2 cellular contexts compared by ENCODE assay signal in the genomic region with DNA sequence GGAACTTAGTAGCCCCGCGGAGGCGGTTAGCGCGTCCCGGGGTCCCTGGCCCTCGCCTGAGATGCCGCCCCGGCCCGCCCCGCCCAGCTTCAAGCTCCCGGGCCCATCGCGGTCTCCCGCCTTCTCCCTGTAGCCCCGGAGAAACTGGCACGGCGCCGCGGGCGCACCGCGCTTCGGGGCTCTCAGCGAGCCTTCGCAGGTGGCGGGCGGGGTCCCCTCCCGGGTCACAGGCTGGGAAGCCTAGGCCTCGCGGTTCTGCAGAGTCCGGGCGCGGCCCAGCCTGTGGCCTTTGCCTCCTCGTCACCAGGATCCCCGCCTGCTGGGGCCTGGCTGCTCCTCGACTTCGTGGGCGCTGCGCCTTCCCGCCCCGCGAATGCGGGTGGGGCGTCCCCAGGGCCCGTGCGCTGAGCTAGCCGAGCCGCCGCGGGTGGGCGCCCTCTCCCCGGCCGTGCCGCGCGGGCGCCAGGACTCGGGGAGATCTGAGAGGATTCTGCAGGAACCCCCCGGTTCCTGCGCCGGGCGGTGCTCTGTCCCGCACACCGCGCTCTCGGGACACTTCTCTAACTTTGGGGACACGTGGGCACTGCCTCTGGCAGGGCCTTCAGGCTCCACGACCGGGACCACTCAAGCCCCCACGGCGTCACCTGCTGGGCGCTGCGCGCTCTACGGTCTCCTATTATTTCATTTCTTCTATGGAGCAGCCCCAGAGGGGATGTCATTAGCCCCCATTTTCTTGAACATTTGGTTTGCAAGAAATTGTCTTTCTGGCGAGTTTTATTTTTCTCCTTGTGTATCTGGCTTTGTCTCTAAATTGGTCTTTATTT.
A peak's percentile ranks its signal among the peaks of the same experiment; 100 is the strongest.
TF ChIP-seq lines count a peak whose summit lies in the region.

No MANE protein-coding gene starts in this region.

TF ChIP-seq in GM23338, 12 proteins besides CTCF, POLR2A, EP300 and RAD21 (continues in another document):
- TF ChIP-seq EZH2 (IDR thresholded peaks at IDR 0.05; ENCODE audit: low read depth, unreplicated experiment) (no peak), ZNF114 (CRISPR knock-in tag; IDR thresholded peaks at IDR 0.05) (no peak), CREB1 (CRISPR knock-in tag; IDR thresholded peaks at IDR 0.05; ENCODE audit: low read depth) (no peak), EZH2phosphoT487 (IDR thresholded peaks at IDR 0.05; ENCODE audit: unreplicated experiment) (no peak)
- TF ChIP-seq, protein P1, sequence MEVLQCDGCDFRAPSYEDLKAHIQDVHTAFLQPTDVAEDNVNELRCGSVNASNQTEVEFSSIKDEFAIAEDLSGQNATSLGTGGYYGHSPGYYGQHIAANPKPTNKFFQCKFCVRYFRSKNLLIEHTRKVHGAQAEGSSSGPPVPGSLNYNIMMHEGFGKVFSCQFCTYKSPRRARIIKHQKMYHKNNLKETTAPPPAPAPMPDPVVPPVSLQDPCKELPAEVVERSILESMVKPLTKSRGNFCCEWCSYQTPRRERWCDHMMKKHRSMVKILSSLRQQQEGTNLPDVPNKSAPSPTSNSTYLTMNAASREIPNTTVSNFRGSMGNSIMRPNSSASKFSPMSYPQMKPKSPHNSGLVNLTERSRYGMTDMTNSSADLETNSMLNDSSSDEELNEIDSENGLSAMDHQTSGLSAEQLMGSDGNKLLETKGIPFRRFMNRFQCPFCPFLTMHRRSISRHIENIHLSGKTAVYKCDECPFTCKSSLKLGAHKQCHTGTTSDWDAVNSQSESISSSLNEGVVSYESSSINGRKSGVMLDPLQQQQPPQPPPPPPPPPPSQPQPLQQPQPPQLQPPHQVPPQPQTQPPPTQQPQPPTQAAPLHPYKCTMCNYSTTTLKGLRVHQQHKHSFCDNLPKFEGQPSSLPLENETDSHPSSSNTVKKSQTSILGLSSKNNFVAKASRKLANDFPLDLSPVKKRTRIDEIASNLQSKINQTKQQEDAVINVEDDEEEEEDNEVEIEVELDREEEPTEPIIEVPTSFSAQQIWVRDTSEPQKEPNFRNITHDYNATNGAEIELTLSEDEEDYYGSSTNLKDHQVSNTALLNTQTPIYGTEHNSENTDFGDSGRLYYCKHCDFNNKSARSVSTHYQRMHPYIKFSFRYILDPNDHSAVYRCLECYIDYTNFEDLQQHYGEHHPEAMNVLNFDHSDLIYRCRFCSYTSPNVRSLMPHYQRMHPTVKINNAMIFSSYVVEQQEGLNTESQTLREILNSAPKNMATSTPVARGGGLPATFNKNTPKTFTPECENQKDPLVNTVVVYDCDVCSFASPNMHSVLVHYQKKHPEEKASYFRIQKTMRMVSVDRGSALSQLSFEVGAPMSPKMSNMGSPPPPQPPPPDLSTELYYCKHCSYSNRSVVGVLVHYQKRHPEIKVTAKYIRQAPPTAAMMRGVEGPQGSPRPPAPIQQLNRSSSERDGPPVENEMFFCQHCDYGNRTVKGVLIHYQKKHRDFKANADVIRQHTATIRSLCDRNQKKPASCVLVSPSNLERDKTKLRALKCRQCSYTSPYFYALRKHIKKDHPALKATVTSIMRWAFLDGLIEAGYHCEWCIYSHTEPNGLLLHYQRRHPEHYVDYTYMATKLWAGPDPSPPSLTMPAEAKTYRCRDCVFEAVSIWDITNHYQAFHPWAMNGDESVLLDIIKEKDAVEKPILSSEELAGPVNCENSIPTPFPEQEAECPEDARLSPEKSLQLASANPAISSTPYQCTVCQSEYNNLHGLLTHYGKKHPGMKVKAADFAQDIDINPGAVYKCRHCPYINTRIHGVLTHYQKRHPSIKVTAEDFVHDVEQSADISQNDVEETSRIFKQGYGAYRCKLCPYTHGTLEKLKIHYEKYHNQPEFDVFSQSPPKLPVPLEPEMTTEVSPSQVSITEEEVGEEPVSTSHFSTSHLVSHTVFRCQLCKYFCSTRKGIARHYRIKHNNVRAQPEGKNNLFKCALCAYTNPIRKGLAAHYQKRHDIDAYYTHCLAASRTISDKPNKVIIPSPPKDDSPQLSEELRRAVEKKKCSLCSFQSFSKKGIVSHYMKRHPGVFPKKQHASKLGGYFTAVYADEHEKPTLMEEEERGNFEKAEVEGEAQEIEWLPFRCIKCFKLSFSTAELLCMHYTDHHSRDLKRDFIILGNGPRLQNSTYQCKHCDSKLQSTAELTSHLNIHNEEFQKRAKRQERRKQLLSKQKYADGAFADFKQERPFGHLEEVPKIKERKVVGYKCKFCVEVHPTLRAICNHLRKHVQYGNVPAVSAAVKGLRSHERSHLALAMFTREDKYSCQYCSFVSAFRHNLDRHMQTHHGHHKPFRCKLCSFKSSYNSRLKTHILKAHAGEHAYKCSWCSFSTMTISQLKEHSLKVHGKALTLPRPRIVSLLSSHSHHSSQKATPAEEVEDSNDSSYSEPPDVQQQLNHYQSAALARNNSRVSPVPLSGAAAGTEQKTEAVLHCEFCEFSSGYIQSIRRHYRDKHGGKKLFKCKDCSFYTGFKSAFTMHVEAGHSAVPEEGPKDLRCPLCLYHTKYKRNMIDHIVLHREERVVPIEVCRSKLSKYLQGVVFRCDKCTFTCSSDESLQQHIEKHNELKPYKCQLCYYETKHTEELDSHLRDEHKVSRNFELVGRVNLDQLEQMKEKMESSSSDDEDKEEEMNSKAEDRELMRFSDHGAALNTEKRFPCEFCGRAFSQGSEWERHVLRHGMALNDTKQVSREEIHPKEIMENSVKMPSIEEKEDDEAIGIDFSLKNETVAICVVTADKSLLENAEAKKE (CRISPR knock-in tag; IDR thresholded peaks at IDR 0.05): no peak
- TF ChIP-seq, protein P2, sequence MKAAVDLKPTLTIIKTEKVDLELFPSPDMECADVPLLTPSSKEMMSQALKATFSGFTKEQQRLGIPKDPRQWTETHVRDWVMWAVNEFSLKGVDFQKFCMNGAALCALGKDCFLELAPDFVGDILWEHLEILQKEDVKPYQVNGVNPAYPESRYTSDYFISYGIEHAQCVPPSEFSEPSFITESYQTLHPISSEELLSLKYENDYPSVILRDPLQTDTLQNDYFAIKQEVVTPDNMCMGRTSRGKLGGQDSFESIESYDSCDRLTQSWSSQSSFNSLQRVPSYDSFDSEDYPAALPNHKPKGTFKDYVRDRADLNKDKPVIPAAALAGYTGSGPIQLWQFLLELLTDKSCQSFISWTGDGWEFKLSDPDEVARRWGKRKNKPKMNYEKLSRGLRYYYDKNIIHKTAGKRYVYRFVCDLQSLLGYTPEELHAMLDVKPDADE (IDR thresholded peaks at IDR 0.05): no peak
- TF ChIP-seq, protein P3, sequence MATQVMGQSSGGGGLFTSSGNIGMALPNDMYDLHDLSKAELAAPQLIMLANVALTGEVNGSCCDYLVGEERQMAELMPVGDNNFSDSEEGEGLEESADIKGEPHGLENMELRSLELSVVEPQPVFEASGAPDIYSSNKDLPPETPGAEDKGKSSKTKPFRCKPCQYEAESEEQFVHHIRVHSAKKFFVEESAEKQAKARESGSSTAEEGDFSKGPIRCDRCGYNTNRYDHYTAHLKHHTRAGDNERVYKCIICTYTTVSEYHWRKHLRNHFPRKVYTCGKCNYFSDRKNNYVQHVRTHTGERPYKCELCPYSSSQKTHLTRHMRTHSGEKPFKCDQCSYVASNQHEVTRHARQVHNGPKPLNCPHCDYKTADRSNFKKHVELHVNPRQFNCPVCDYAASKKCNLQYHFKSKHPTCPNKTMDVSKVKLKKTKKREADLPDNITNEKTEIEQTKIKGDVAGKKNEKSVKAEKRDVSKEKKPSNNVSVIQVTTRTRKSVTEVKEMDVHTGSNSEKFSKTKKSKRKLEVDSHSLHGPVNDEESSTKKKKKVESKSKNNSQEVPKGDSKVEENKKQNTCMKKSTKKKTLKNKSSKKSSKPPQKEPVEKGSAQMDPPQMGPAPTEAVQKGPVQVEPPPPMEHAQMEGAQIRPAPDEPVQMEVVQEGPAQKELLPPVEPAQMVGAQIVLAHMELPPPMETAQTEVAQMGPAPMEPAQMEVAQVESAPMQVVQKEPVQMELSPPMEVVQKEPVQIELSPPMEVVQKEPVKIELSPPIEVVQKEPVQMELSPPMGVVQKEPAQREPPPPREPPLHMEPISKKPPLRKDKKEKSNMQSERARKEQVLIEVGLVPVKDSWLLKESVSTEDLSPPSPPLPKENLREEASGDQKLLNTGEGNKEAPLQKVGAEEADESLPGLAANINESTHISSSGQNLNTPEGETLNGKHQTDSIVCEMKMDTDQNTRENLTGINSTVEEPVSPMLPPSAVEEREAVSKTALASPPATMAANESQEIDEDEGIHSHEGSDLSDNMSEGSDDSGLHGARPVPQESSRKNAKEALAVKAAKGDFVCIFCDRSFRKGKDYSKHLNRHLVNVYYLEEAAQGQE (IDR thresholded peaks at IDR 0.05; ENCODE audit: unreplicated experiment): no peak

TF ChIP-seq in HepG2, 621 proteins besides CTCF, POLR2A, EP300 and RAD21 (continues in another document):
- no peak for TF ChIP-seq SPEN (CRISPR knock-in tag; IDR thresholded peaks at IDR 0.05; ENCODE audit: low read depth)
- TF ChIP-seq FOSL1 (CRISPR knock-in tag; IDR thresholded peaks at IDR 0.05; ENCODE audit: borderline replicate concordance): no peak
- no peak for TF ChIP-seq SRSF1 (optimal IDR thresholded peaks at IDR 0.05; ENCODE audit: low read depth, low read length)
- TF ChIP-seq TBX2 (CRISPR knock-in tag; IDR thresholded peaks at IDR 0.05; ENCODE audit: borderline replicate concordance): 0 out of 2 replicates have a peak, but pooled peaks have one; percentile 39
- TF ChIP-seq REPIN1 (CRISPR knock-in tag; IDR thresholded peaks at IDR 0.05; ENCODE audit: borderline replicate concordance, low read depth): 0 out of 2 replicates have a peak, but pooled peaks have one; percentile 19
- TF ChIP-seq SETDB1 (CRISPR knock-in tag; IDR thresholded peaks at IDR 0.05; ENCODE audit: borderline replicate concordance): no peak
- no peak for TF ChIP-seq CHD4 (IDR thresholded peaks at IDR 0.05; ENCODE audit: borderline replicate concordance, low read length)
- TF ChIP-seq EED (CRISPR knock-in tag; IDR thresholded peaks at IDR 0.05): no peak
- TF ChIP-seq CHCHD3 (CRISPR knock-in tag; IDR thresholded peaks at IDR 0.05): no peak; the same call in 1 of the 2 replicates
- peak; percentile 72 for TF ChIP-seq ZFY (CRISPR knock-in tag; IDR thresholded peaks at IDR 0.05)
- no peak for TF ChIP-seq ZNF678 (CRISPR knock-in tag; IDR thresholded peaks at IDR 0.05)
- TF ChIP-seq, protein P4, sequence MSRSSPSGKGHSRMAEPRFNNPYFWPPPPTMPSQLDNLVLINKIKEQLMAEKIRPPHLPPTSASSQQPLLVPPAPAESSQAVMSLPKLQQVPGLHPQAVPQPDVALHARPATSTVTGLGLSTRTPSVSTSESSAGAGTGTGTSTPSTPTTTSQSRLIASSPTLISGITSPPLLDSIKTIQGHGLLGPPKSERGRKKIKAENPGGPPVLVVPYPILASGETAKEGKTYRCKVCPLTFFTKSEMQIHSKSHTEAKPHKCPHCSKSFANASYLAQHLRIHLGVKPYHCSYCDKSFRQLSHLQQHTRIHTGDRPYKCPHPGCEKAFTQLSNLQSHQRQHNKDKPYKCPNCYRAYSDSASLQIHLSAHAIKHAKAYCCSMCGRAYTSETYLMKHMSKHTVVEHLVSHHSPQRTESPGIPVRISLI (CRISPR knock-in tag; IDR thresholded peaks at IDR 0.05; ENCODE audit: borderline replicate concordance): no peak
- TF ChIP-seq ZNF260 (CRISPR knock-in tag; IDR thresholded peaks at IDR 0.05; ENCODE audit: borderline replicate concordance, low read depth): no peak
- TF ChIP-seq ZNF891 (CRISPR knock-in tag; IDR thresholded peaks at IDR 0.05): no peak
- TF ChIP-seq TAF1 (CRISPR knock-in tag; IDR thresholded peaks at IDR 0.05): peak; percentile 18; the same call in 1 of the 2 replicates
- TF ChIP-seq ZNF543 (CRISPR knock-in tag; IDR thresholded peaks at IDR 0.05): no peak
- 0 out of 2 replicates have a peak, but pooled peaks have one; percentile 6 for TF ChIP-seq SALL2 (CRISPR knock-in tag; IDR thresholded peaks at IDR 0.05)
- peak; percentile 60; the same call in 1 of the 2 replicates for TF ChIP-seq ZNF709 (CRISPR knock-in tag; IDR thresholded peaks at IDR 0.05)
- TF ChIP-seq PLRG1 (conservative IDR thresholded peaks at IDR 0.05): no peak
- TF ChIP-seq, protein P5, sequence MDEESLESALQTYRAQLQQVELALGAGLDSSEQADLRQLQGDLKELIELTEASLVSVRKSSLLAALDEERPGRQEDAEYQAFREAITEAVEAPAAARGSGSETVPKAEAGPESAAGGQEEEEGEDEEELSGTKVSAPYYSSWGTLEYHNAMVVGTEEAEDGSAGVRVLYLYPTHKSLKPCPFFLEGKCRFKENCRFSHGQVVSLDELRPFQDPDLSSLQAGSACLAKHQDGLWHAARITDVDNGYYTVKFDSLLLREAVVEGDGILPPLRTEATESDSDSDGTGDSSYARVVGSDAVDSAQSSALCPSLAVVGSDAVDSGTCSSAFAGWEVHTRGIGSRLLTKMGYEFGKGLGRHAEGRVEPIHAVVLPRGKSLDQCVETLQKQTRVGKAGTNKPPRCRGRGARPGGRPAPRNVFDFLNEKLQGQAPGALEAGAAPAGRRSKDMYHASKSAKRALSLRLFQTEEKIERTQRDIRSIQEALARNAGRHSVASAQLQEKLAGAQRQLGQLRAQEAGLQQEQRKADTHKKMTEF (CRISPR knock-in tag; IDR thresholded peaks at IDR 0.05): peak; percentile 39; the same call in 1 of the 2 replicates
- no peak for TF ChIP-seq ZFP1 (CRISPR knock-in tag; IDR thresholded peaks at IDR 0.05)
- no peak for TF ChIP-seq ZNF501 (CRISPR knock-in tag; IDR thresholded peaks at IDR 0.05)
- no peak for TF ChIP-seq ONECUT2 (CRISPR knock-in tag; IDR thresholded peaks at IDR 0.05)
- TF ChIP-seq ARNT2 (CRISPR knock-in tag; IDR thresholded peaks at IDR 0.05; ENCODE audit: low read depth): no peak
- TF ChIP-seq ZNF619 (CRISPR knock-in tag; IDR thresholded peaks at IDR 0.05): peak; percentile 26; the same call in 1 of the 2 replicates
- no peak; the same call in 1 of the 2 replicates for TF ChIP-seq ARHGAP35 (CRISPR knock-in tag; IDR thresholded peaks at IDR 0.05; ENCODE audit: borderline replicate concordance)
- TF ChIP-seq PRPF4 (IDR thresholded peaks at IDR 0.05; ENCODE audit: low read depth, low read length, poor library complexity, severe bottlenecking): no peak
- TF ChIP-seq, protein P6, sequence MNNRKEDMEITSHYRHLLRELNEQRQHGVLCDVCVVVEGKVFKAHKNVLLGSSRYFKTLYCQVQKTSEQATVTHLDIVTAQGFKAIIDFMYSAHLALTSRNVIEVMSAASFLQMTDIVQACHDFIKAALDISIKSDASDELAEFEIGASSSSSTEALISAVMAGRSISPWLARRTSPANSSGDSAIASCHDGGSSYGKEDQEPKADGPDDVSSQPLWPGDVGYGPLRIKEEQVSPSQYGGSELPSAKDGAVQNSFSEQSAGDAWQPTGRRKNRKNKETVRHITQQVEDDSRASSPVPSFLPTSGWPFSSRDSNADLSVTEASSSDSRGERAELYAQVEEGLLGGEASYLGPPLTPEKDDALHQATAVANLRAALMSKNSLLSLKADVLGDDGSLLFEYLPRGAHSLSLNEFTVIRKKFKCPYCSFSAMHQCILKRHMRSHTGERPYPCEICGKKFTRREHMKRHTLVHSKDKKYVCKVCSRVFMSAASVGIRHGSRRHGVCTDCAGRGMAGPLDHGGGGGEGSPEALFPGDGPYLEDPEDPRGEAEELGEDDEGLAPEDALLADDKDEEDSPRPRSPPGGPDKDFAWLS (CRISPR knock-in tag; IDR thresholded peaks at IDR 0.05; ENCODE audit: borderline replicate concordance): no peak
